ENCODE assay signal across 15 cellular contexts in genomic region chr5:158084292-158084691, GRCh38.
"Had no signal": no experiment of that assay in that cellular context is flagged by ENCODE, and none has a peak within 500 bp of the region (broad histone marks: within the 10 kb centered on the region; RNA-seq: fewer than 3 reads in every experiment).

No MANE protein-coding gene starts in this region.

- H3K27ac ChIP-seq: tibial artery, vagina had no signal

- H3K4me1 ChIP-seq: tibial artery had no signal

- H3K36me3 ChIP-seq: tibial artery, vagina had no signal

- H3K9me3 ChIP-seq: mucosa of descending colon, tibial artery, vagina had no signal

- H3K4me3 ChIP-seq: mucosa of descending colon, smooth muscle cell, tibial artery, vagina had no signal

- H3K27me3 ChIP-seq: vagina had no signal

- ATAC-seq: activated naive CD8-positive, alpha-beta T cell treated with anti-CD3 and anti-CD28 coated beads, Interleukin-2, amount 50 U/mL, for 24 hours; left cardiac atrium; naive thymus-derived CD8-positive, alpha-beta T cell had no signal

- DNase-seq: activated CD4-positive, alpha-beta T cell treated with anti-CD3 and anti-CD28 coated beads for 48 hours; activated naive CD4-positive, alpha-beta T cell treated with Interleukin-2 at 50 U/mL for 16 hours; activated naive CD8-positive, alpha-beta T cell treated with anti-CD3 and anti-CD28 coated beads, Interleukin-2, amount 50 U/mL, for 24 hours; caudate nucleus; cortex of kidney; effector memory CD4-positive, alpha-beta T cell; foreskin melanocyte; head of caudate nucleus; left cardiac atrium; mucosa of descending colon; naive thymus-derived CD8-positive, alpha-beta T cell; posterior cingulate gyrus; tibial artery had no signal

- H3K4me2 ChIP-seq: smooth muscle cell had no signal
